ENCODE assay signal across 37 cellular contexts in the genomic region with DNA sequence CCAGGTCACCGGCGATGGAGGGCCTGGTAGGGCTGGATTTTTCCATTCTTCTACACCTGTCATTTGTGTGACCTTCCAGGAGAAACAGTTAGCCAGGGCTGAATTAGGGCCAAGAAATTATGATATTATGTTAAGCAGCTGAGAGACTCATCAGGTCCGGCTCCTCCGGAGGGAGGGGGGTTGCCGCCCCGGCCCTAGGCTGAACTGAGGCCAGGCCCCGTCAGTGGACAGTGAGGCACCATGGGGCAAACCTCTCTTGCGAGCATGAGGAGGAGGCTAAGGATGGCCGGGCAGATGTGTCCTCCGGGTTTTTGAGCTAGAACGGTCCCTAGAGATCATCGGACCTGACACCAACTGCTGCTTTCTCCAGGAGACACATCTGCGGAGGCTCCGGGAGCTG.
"Had no signal": no experiment of that assay in that cellular context is flagged by ENCODE, and none has a peak within 500 bp of the region (broad histone marks: within the 10 kb centered on the region; RNA-seq: fewer than 3 reads in every experiment).

No MANE protein-coding gene starts in this region.

- DNase-seq: activated effector memory CD4-positive, alpha-beta T cell treated with anti-CD3 and anti-CD28 coated beads, Interleukin-2, amount 50 U/mL, for 16 hours; activated effector memory CD4-positive, alpha-beta T cell treated with Interleukin-2 at 50 U/mL for 16 hours; activated gamma-delta T cell; activated gamma-delta T cell treated with Interleukin-2 at 50 U/mL for 16 hours; activated naive CD4-positive, alpha-beta T cell; activated naive CD4-positive, alpha-beta T cell treated with anti-CD3 and anti-CD28 coated beads for 36 hours; activated naive CD4-positive, alpha-beta T cell treated with anti-CD3 and anti-CD28 coated beads, Interleukin-2, amount 10 ng/mL, durations not matched to agents 7 days and 5 days; activated naive CD4-positive, alpha-beta T cell treated with anti-CD3 and anti-CD28 coated beads, Interleukin-2, amount 50 U/mL, for 16 hours; activated naive CD4-positive, alpha-beta T cell treated with Interleukin-2 at 50 U/mL for 16 hours; activated naive CD8-positive, alpha-beta T cell treated with anti-CD3 and anti-CD28 coated beads for 36 hours; activated naive CD8-positive, alpha-beta T cell treated with anti-CD3 and anti-CD28 coated beads, Interleukin-2, amount 10 ng/mL, durations not matched to agents 7 days and 5 days; activated naive CD8-positive, alpha-beta T cell treated with anti-CD3 and anti-CD28 coated beads, Interleukin-2, amount 50 U/mL, for 24 hours; activated T-cell treated with anti-CD3 and anti-CD28 coated beads for 4 hours; activated T-cell treated with anti-CD3 and anti-CD28 coated beads, Interleukin-2, amount 50 U/mL, for 1 hour; activated T-cell treated with anti-CD3 and anti-CD28 coated beads, Interleukin-2, amount 50 U/mL, for 24 hours; activated T-cell treated with anti-CD3 and anti-CD28 coated beads, Interleukin-2, amount 50 U/mL, for 4 hours; activated T-cell treated with anti-CD3 and anti-CD28 coated beads, Interleukin-2, amount 50 U/mL, for 72 hours; adrenal gland; amniotic stem cell; amygdala; anterior cingulate cortex; body of pancreas; brain microvascular endothelial cell; caudate nucleus; central memory CD4-positive, alpha-beta T cell; cerebellar nuclear complex had no signal

- H3K9me3 Mint-ChIP-seq: activated naive CD4-positive, alpha-beta T cell treated with anti-CD3 and anti-CD28 coated beads, Interleukin-2, amount 50 U/mL, for 24 hours; activated naive CD8-positive, alpha-beta T cell treated with anti-CD3 and anti-CD28 coated beads for 36 hours had no signal

- H3K27me3 Mint-ChIP-seq: activated naive CD4-positive, alpha-beta T cell treated with anti-CD3 and anti-CD28 coated beads, Interleukin-2, amount 10 ng/mL, durations not matched to agents 7 days and 5 days; activated naive CD4-positive, alpha-beta T cell treated with anti-CD3 and anti-CD28 coated beads, Interleukin-2, amount 50 U/mL, for 24 hours; activated naive CD8-positive, alpha-beta T cell; activated naive CD8-positive, alpha-beta T cell treated with anti-CD3 and anti-CD28 coated beads for 36 hours; activated naive CD8-positive, alpha-beta T cell treated with anti-CD3 and anti-CD28 coated beads, Interleukin-2, amount 10 ng/mL, durations not matched to agents 7 days and 5 days; activated naive CD8-positive, alpha-beta T cell treated with anti-CD3 and anti-CD28 coated beads, Interleukin-2, amount 50 U/mL, for 24 hours; activated T-cell treated with anti-CD3 and anti-CD28 coated beads, Interleukin-2, amount 50 U/mL, for 24 hours; activated T-helper 17 cell treated with anti-CD3 and anti-CD28 coated beads, Interleukin-2, amount 50 U/mL, for 72 hours; brain; central memory CD8-positive, alpha-beta T cell had no signal

- H3K27ac ChIP-seq: adrenal gland, ascending aorta, body of pancreas, brain microvascular endothelial cell, breast epithelium, cardiac muscle cell had no signal

- ATAC-seq: activated naive CD4-positive, alpha-beta T cell treated with anti-CD3 and anti-CD28 coated beads, Interleukin-2, amount 50 U/mL, for 72 hours; activated naive CD8-positive, alpha-beta T cell treated with anti-CD3 and anti-CD28 coated beads, Interleukin-2, amount 50 U/mL, for 24 hours; activated T-cell treated with anti-CD3 and anti-CD28 coated beads, Interleukin-2, amount 50 U/mL, for 4 hours; activated T-cell treated with anti-CD3 and anti-CD28 coated beads, Interleukin-2, amount 50 U/mL, for 72 hours; activated T-helper 17 cell treated with anti-CD3 and anti-CD28 coated beads, Interleukin-2, amount 50 U/mL, for 72 hours; body of pancreas had no signal

- H3K27ac Mint-ChIP-seq: activated naive CD4-positive, alpha-beta T cell treated with anti-CD3 and anti-CD28 coated beads for 36 hours; activated naive CD4-positive, alpha-beta T cell treated with anti-CD3 and anti-CD28 coated beads, Interleukin-2, amount 10 ng/mL, durations not matched to agents 7 days and 5 days; activated naive CD4-positive, alpha-beta T cell treated with anti-CD3 and anti-CD28 coated beads, Interleukin-2, amount 50 U/mL, for 24 hours; activated naive CD4-positive, alpha-beta T cell treated with anti-CD3 and anti-CD28 coated beads, Interleukin-2, amount 50 U/mL, for 72 hours; activated naive CD8-positive, alpha-beta T cell; activated naive CD8-positive, alpha-beta T cell treated with anti-CD3 and anti-CD28 coated beads for 36 hours; activated naive CD8-positive, alpha-beta T cell treated with anti-CD3 and anti-CD28 coated beads, Interleukin-2, amount 10 ng/mL, durations not matched to agents 7 days and 5 days; activated naive CD8-positive, alpha-beta T cell treated with anti-CD3 and anti-CD28 coated beads, Interleukin-2, amount 50 U/mL, for 24 hours; activated T-cell treated with anti-CD3 and anti-CD28 coated beads, Interleukin-2, amount 50 U/mL, for 24 hours; activated T-cell treated with anti-CD3 and anti-CD28 coated beads, Interleukin-2, amount 50 U/mL, for 72 hours; activated T-helper 1 cell treated with anti-CD3 and anti-CD28 coated beads, Interleukin-12 subunit alpha, Interleukin-12 subunit beta, Interleukin-2, Interleukin-4 antibody, amounts not matched to agents 30 ng/mL and 10 ng/mL and 1 ng/mL, durations not matched to agents 14 hours and 24 hours and 36 hours; activated T-helper 17 cell treated with anti-CD3 and anti-CD28 coated beads, Interleukin-2, amount 50 U/mL, for 72 hours; activated T-helper 2 cell treated with anti-CD3 and anti-CD28 coated beads, Interferon-gamma antibody, Interleukin-2, Interleukin-4, amounts not matched to agents 10 μg/mL and 5 μg/mL and 100 μg/mL, durations not matched to agents 14 hours and 24 hours and 36 hours had no signal

- H3K9me3 ChIP-seq: adrenal gland, ascending aorta, body of pancreas, breast epithelium had no signal

- H3K36me3 Mint-ChIP-seq: activated naive CD4-positive, alpha-beta T cell treated with anti-CD3 and anti-CD28 coated beads, Interleukin-2, amount 10 ng/mL, durations not matched to agents 7 days and 5 days; activated naive CD4-positive, alpha-beta T cell treated with anti-CD3 and anti-CD28 coated beads, Interleukin-2, amount 50 U/mL, for 24 hours; activated naive CD4-positive, alpha-beta T cell treated with anti-CD3 and anti-CD28 coated beads, Interleukin-2, amount 50 U/mL, for 72 hours; activated naive CD8-positive, alpha-beta T cell; activated naive CD8-positive, alpha-beta T cell treated with anti-CD3 and anti-CD28 coated beads for 36 hours; activated naive CD8-positive, alpha-beta T cell treated with anti-CD3 and anti-CD28 coated beads, Interleukin-2, amount 10 ng/mL, durations not matched to agents 7 days and 5 days; brain had no signal

- H3K4me3 Mint-ChIP-seq: activated naive CD4-positive, alpha-beta T cell treated with anti-CD3 and anti-CD28 coated beads for 36 hours; activated naive CD4-positive, alpha-beta T cell treated with anti-CD3 and anti-CD28 coated beads, Interleukin-2, amount 10 ng/mL, durations not matched to agents 7 days and 5 days; activated naive CD4-positive, alpha-beta T cell treated with anti-CD3 and anti-CD28 coated beads, Interleukin-2, amount 50 U/mL, for 24 hours; activated naive CD8-positive, alpha-beta T cell; activated naive CD8-positive, alpha-beta T cell treated with anti-CD3 and anti-CD28 coated beads for 36 hours; activated naive CD8-positive, alpha-beta T cell treated with anti-CD3 and anti-CD28 coated beads, Interleukin-2, amount 10 ng/mL, durations not matched to agents 7 days and 5 days; activated naive CD8-positive, alpha-beta T cell treated with anti-CD3 and anti-CD28 coated beads, Interleukin-2, amount 50 U/mL, for 24 hours; activated T-cell treated with anti-CD3 and anti-CD28 coated beads, Interleukin-2, amount 50 U/mL, for 24 hours; activated T-cell treated with anti-CD3 and anti-CD28 coated beads, Interleukin-2, amount 50 U/mL, for 4 hours; activated T-cell treated with anti-CD3 and anti-CD28 coated beads, Interleukin-2, amount 50 U/mL, for 72 hours; activated T-helper 1 cell treated with anti-CD3 and anti-CD28 coated beads, Interleukin-12 subunit alpha, Interleukin-12 subunit beta, Interleukin-2, Interleukin-4 antibody, amounts not matched to agents 30 ng/mL and 10 ng/mL and 1 ng/mL, durations not matched to agents 14 hours and 24 hours and 36 hours; activated T-helper 17 cell treated with anti-CD3 and anti-CD28 coated beads, Interleukin-2, amount 50 U/mL, for 72 hours; brain; central memory CD8-positive, alpha-beta T cell had no signal

- H3K27me3 ChIP-seq: adrenal gland, ascending aorta, body of pancreas, brain microvascular endothelial cell, cardiac muscle cell had no signal

- H3K36me3 ChIP-seq: adrenal gland, ascending aorta, brain microvascular endothelial cell, breast epithelium, cardiac muscle cell had no signal

- H3K4me1 Mint-ChIP-seq: activated naive CD4-positive, alpha-beta T cell treated with anti-CD3 and anti-CD28 coated beads, Interleukin-2, amount 10 ng/mL, durations not matched to agents 7 days and 5 days; activated naive CD4-positive, alpha-beta T cell treated with anti-CD3 and anti-CD28 coated beads, Interleukin-2, amount 50 U/mL, for 24 hours; activated naive CD8-positive, alpha-beta T cell treated with anti-CD3 and anti-CD28 coated beads for 36 hours; activated naive CD8-positive, alpha-beta T cell treated with anti-CD3 and anti-CD28 coated beads, Interleukin-2, amount 10 ng/mL, durations not matched to agents 7 days and 5 days; activated naive CD8-positive, alpha-beta T cell treated with anti-CD3 and anti-CD28 coated beads, Interleukin-2, amount 50 U/mL, for 24 hours; activated T-helper 17 cell treated with anti-CD3 and anti-CD28 coated beads, Interleukin-2, amount 50 U/mL, for 72 hours; central memory CD8-positive, alpha-beta T cell had no signal

- H3K4me1 ChIP-seq: adrenal gland, ascending aorta, body of pancreas, breast epithelium had no signal

- H3K4me3 ChIP-seq: adrenal gland, ascending aorta, body of pancreas, breast epithelium, cardiac muscle cell had no signal
